Comparison of ENCODE assay signal across 25 cellular contexts in genomic region chr7:114478384-114478783, GRCh38.
"Had no signal": no experiment of that assay in that cellular context is flagged by ENCODE, and none has a peak within 500 bp of the region (broad histone marks: within the 10 kb centered on the region; RNA-seq: fewer than 3 reads in every experiment).

No MANE protein-coding gene starts in this region.

- H3K9me3 Mint-ChIP-seq: activated B cell treated with CpG ODN at 0.5 μM for 24 hours; activated CD4-positive, alpha-beta memory T cell treated with anti-CD3 and anti-CD28 coated beads for 36 hours; activated naive CD4-positive, alpha-beta T cell treated with anti-CD3 and anti-CD28 coated beads for 36 hours; activated naive CD8-positive, alpha-beta T cell treated with anti-CD3 and anti-CD28 coated beads, Interleukin-2, amount 10 ng/mL, durations not matched to agents 7 days and 5 days; type B pancreatic cell had no signal

- H3K27ac ChIP-seq: neutrophil, ovary, prostate gland, testis, vagina had no signal

- DNase-seq: activated B cell treated with CpG ODN at 0.5 μM for 24 hours; activated CD4-positive, alpha-beta memory T cell treated with anti-CD3 and anti-CD28 coated beads for 36 hours; activated CD4-positive, alpha-beta T cell treated with anti-CD3 and anti-CD28 coated beads for 4 hours; activated effector memory CD4-positive, alpha-beta T cell treated with Interleukin-2 at 50 U/mL for 16 hours; activated naive CD4-positive, alpha-beta T cell treated with anti-CD3 and anti-CD28 coated beads for 36 hours; activated naive CD8-positive, alpha-beta T cell treated with anti-CD3 and anti-CD28 coated beads, Interleukin-2, amount 10 ng/mL, durations not matched to agents 7 days and 5 days; activated T-cell treated with anti-CD3 and anti-CD28 coated beads, Interleukin-2, amount 50 U/mL, for 48 hours; amniotic stem cell; cerebellar nuclear complex; cortex of kidney; endodermal cell; glutamatergic neuron; hippocampal formation; left ventricle myocardium superior; mammary epithelial cell; ovary; stimulated activated CD4-positive, alpha-beta T cell treated with anti-CD3 and anti-CD28 coated beads, Interleukin-12 subunit alpha, Interleukin-12 subunit beta, amount 100 ng/mL, for 4 hours; T-helper 17 cell; testis had no signal

- H3K4me3 Mint-ChIP-seq: activated B cell treated with CpG ODN at 0.5 μM for 24 hours; activated CD4-positive, alpha-beta memory T cell treated with anti-CD3 and anti-CD28 coated beads for 36 hours; activated naive CD4-positive, alpha-beta T cell treated with anti-CD3 and anti-CD28 coated beads for 36 hours; activated naive CD8-positive, alpha-beta T cell treated with anti-CD3 and anti-CD28 coated beads, Interleukin-2, amount 10 ng/mL, durations not matched to agents 7 days and 5 days; endodermal cell; nephron; stimulated activated memory B cell treated with anti-CD40 and anti-IgM and Interleukin-4, amounts not matched to agents 10 μg/mL and 1 μg/mL and 100 μg/mL, for 72 hours; T-helper 17 cell; type B pancreatic cell had no signal

- ATAC-seq: left ventricle myocardium superior; stimulated activated memory B cell treated with anti-CD40 and anti-IgM and Interleukin-4, amounts not matched to agents 10 μg/mL and 1 μg/mL and 100 μg/mL, for 72 hours; T-helper 17 cell had no signal

- H3K4me1 Mint-ChIP-seq: activated B cell treated with CpG ODN at 0.5 μM for 24 hours; activated naive CD8-positive, alpha-beta T cell treated with anti-CD3 and anti-CD28 coated beads, Interleukin-2, amount 10 ng/mL, durations not matched to agents 7 days and 5 days; endodermal cell; nephron; stimulated activated memory B cell treated with anti-CD40 and anti-IgM and Interleukin-4, amounts not matched to agents 10 μg/mL and 1 μg/mL and 100 μg/mL, for 72 hours had no signal

- H3K36me3 ChIP-seq: neutrophil, ovary, prostate gland, vagina had no signal

- H3K36me3 Mint-ChIP-seq: activated CD4-positive, alpha-beta memory T cell treated with anti-CD3 and anti-CD28 coated beads for 36 hours; activated naive CD8-positive, alpha-beta T cell treated with anti-CD3 and anti-CD28 coated beads, Interleukin-2, amount 10 ng/mL, durations not matched to agents 7 days and 5 days; stimulated activated memory B cell treated with anti-CD40 and anti-IgM and Interleukin-4, amounts not matched to agents 10 μg/mL and 1 μg/mL and 100 μg/mL, for 72 hours; type B pancreatic cell had no signal

- H3K4me3 ChIP-seq: ovary, prostate gland, testis, vagina had no signal

- H3K9me3 ChIP-seq: neutrophil, ovary, prostate gland, testis, vagina had no signal

- H3K27me3 ChIP-seq: neutrophil, ovary, testis, vagina had no signal

- H3K4me1 ChIP-seq: prostate gland, testis, vagina had no signal

- H3K27ac Mint-ChIP-seq: activated B cell treated with CpG ODN at 0.5 μM for 24 hours; activated CD4-positive, alpha-beta memory T cell treated with anti-CD3 and anti-CD28 coated beads for 36 hours; activated naive CD4-positive, alpha-beta T cell treated with anti-CD3 and anti-CD28 coated beads for 36 hours; activated naive CD8-positive, alpha-beta T cell treated with anti-CD3 and anti-CD28 coated beads, Interleukin-2, amount 10 ng/mL, durations not matched to agents 7 days and 5 days; endodermal cell; nephron; stimulated activated memory B cell treated with anti-CD40 and anti-IgM and Interleukin-4, amounts not matched to agents 10 μg/mL and 1 μg/mL and 100 μg/mL, for 72 hours; T-helper 17 cell; type B pancreatic cell had no signal
